In the genomic region with DNA sequence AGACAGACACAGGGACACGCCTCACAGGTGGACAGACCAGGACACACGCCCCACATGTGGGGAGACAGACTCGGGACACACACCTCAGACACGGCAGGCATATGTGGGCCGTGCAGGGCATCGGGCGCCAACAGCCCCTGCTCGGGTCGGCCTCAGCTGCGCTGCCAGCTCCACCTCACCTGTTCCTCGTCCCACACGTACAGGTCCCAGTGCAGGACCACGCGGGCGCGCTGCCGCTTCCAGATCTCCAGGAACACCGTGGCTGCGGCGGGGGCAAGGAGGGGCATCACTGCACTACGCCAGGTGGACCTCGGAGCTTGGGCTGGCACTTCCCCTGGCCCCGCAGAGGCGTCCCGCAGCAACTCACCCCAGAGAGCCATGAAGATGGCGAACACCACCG, we compare ENCODE assay signal across 20 cellular contexts. TPM values are rescaled to one million over a fixed set of nuclear protein-coding genes. Genes with fewer than 3 reads are reported as not detected.
DNase-seq lines count a peak whose midpoint lies in the region; ATAC-seq and TF ChIP-seq lines count a peak whose summit lies in the region.
"Had no signal": no experiment of that assay in that cellular context is flagged by ENCODE, and none has a peak within 500 bp of the region (broad histone marks: within the 10 kb centered on the region; RNA-seq: fewer than 3 reads in every experiment).

No MANE protein-coding gene starts in this region.

- H3K9ac ChIP-seq in SK-N-SH (no peak overlapping the region), trophoblast cell (ENCODE audit: low read length) (no peak overlapping the region)

- no peak overlapping the region for H3K14ac ChIP-seq in trophoblast cell (ENCODE audit: low read length)

- H3K9me3 ChIP-seq in SK-N-SH (no peaks in the 10 kb centered on the region), right cardiac atrium (ENCODE audit: control insufficient read depth, low read length) (no peaks in the 10 kb centered on the region), trophoblast cell (ENCODE audit: insufficient read depth, low read depth, low read length) (peaks cover 3% of the 10 kb centered on the region), hepatocyte (ENCODE audit: low read depth) (no peaks in the 10 kb centered on the region)

- no peak overlapping the region for H2BK12ac ChIP-seq in trophoblast cell (ENCODE audit: low read length)

- H3K9me3 Mint-ChIP-seq in activated naive CD8-positive, alpha-beta T cell treated with anti-CD3 and anti-CD28 coated beads, Interleukin-2, amount 50 U/mL, for 24 hours, result no peaks in the 10 kb centered on the region
- no peaks in the 10 kb centered on the region for H3K9me3 Mint-ChIP-seq in activated naive CD8-positive, alpha-beta T cell treated with anti-CD3 and anti-CD28 coated beads for 36 hours
- H3K9me3 Mint-ChIP-seq: CD8-positive, alpha-beta memory T cell had no signal

- no peak overlapping the region for H2BK5ac ChIP-seq in trophoblast cell (ENCODE audit: low read depth, low read length, poor library complexity)

- intact Hi-C loops in right cardiac atrium (cut with DNase I), result loop anchor here in 1 of 4 donors (10.0 kb wide), 1 partner anchor 855 kb away; no protein-coding TSS in a partner anchor

- H3K27ac Mint-ChIP-seq in activated naive CD8-positive, alpha-beta T cell treated with anti-CD3 and anti-CD28 coated beads, Interleukin-2, amount 50 U/mL, for 24 hours, result no peak overlapping the region
- H3K27ac Mint-ChIP-seq in activated naive CD8-positive, alpha-beta T cell treated with anti-CD3 and anti-CD28 coated beads for 36 hours, result no peak overlapping the region
- H3K27ac Mint-ChIP-seq: CD8-positive, alpha-beta memory T cell had no signal

- H2AFZ ChIP-seq in SK-N-SH (ENCODE audit: low read depth) (no peak overlapping the region), trophoblast cell (ENCODE audit: insufficient read depth, low read length, poor library complexity) (no peak overlapping the region), hepatocyte (no peak overlapping the region)

- no peaks in the 10 kb centered on the region for H3F3A ChIP-seq in SK-N-SH (replicated peaks; ENCODE audit: insufficient read depth)

- CTCF ChIA-PET in SK-N-SH (lab: Yijun Ruan, JAX), result interaction anchor here (1.6 to 1.9 kb wide), 2 partner anchors 11 to 18 kb away, joined by 4 read pairs; no protein-coding TSS in a partner anchor

- H2BK120ac ChIP-seq in trophoblast cell (ENCODE audit: insufficient read depth, low read length, poor library complexity), result no peak overlapping the region

- H4K8ac ChIP-seq in trophoblast cell (ENCODE audit: low read depth, low read length), result no peak overlapping the region

- no peak overlapping the region for H3K4me3 Mint-ChIP-seq in activated naive CD8-positive, alpha-beta T cell treated with anti-CD3 and anti-CD28 coated beads, Interleukin-2, amount 50 U/mL, for 24 hours
- H3K4me3 Mint-ChIP-seq in activated naive CD8-positive, alpha-beta T cell treated with anti-CD3 and anti-CD28 coated beads for 36 hours, result no peak overlapping the region
- H3K4me3 Mint-ChIP-seq: CD8-positive, alpha-beta memory T cell had no signal

- H3K18ac ChIP-seq in trophoblast cell (ENCODE audit: low read length), result no peak overlapping the region

- H3K27me3 ChIP-seq in SK-N-SH (ENCODE audit: insufficient read depth) (peaks cover 8% of the 10 kb centered on the region; the same call in 1 of the 2 replicates), right cardiac atrium (ENCODE audit: control insufficient read depth, insufficient read depth) (no peaks in the 10 kb centered on the region), trophoblast cell (ENCODE audit: insufficient read depth, low read length) (no peaks in the 10 kb centered on the region), hepatocyte (no peaks in the 10 kb centered on the region)

- no peak for TF ChIP-seq EP300 in SK-N-SH (IDR thresholded peaks at IDR 0.05; ENCODE audit: borderline replicate concordance in 1 of 2, low read depth in 1 of 2, low read length in 1 of 2)

- TF ChIP-seq RAD21 in SK-N-SH (IDR thresholded peaks at IDR 0.05; ENCODE audit: low read length), result no peak

- H3K36me3 ChIP-seq in SK-N-SH (replicated peaks in 1 of 2; ENCODE audit: control insufficient read depth in 1 of 2, insufficient read depth in 2 of 2, low read length in 1 of 2) (no peaks in the 10 kb centered on the region), trophoblast cell (ENCODE audit: control insufficient read depth in 1 of 2, insufficient read depth in 2 of 2, low read length in 2 of 2) (peaks cover 0 to 3% of the 10 kb centered on the region in 2 experiments), hepatocyte (replicated peaks; ENCODE audit: insufficient read depth, low read depth) (no peaks in the 10 kb centered on the region)

- H3K27ac ChIP-seq in SK-N-SH (ENCODE audit: low read depth in 2 of 2, low read length in 1 of 2) (no peak overlapping the region), right cardiac atrium (ENCODE audit: low read length) (no peak overlapping the region), trophoblast cell (ENCODE audit: low read depth, low read length) (no peak overlapping the region), hepatocyte (no peak overlapping the region)

- H3K4me1 ChIP-seq in SK-N-SH (ENCODE audit: control insufficient read depth in 1 of 2, insufficient read depth in 2 of 2, low read depth in 1 of 2, low read length in 1 of 2) (no peaks in the 10 kb centered on the region; a peak in 1 of 4 replicates), right cardiac atrium (ENCODE audit: control insufficient read depth, insufficient read depth, low read length) (no peaks in the 10 kb centered on the region), trophoblast cell (ENCODE audit: control insufficient read depth in 1 of 2, insufficient read depth in 2 of 2, low read length in 2 of 2) (no peaks in the 10 kb centered on the region), hepatocyte (ENCODE audit: insufficient read depth) (no peaks in the 10 kb centered on the region)

- no peak overlapping the region for H3K4ac ChIP-seq in trophoblast cell (ENCODE audit: low read depth, low read length)

- no peak overlapping the region for H3K4me2 ChIP-seq in SK-N-SH
- H3K4me2 ChIP-seq in trophoblast cell (ENCODE audit: low read length), result no peak overlapping the region
- H3K4me2 ChIP-seq in hepatocyte, result no peak overlapping the region

- no peak overlapping the region for H4K12ac ChIP-seq in trophoblast cell (ENCODE audit: low read depth, low read length)

- no peaks in the 10 kb centered on the region for H3K9me2 ChIP-seq in SK-N-SH
- H3K9me2 ChIP-seq in hepatocyte (replicated peaks; ENCODE audit: insufficient read depth), result no peaks in the 10 kb centered on the region

- no peaks in the 10 kb centered on the region for H3K4me1 Mint-ChIP-seq in activated naive CD8-positive, alpha-beta T cell treated with anti-CD3 and anti-CD28 coated beads, Interleukin-2, amount 50 U/mL, for 24 hours
- no peaks in the 10 kb centered on the region for H3K4me1 Mint-ChIP-seq in activated naive CD8-positive, alpha-beta T cell treated with anti-CD3 and anti-CD28 coated beads for 36 hours
- H3K4me1 Mint-ChIP-seq: CD8-positive, alpha-beta memory T cell had no signal

- H3K27me3 Mint-ChIP-seq in activated naive CD8-positive, alpha-beta T cell treated with anti-CD3 and anti-CD28 coated beads, Interleukin-2, amount 50 U/mL, for 24 hours, result no peaks in the 10 kb centered on the region
- H3K27me3 Mint-ChIP-seq in activated naive CD8-positive, alpha-beta T cell treated with anti-CD3 and anti-CD28 coated beads for 36 hours, result no peaks in the 10 kb centered on the region
- H3K27me3 Mint-ChIP-seq: CD8-positive, alpha-beta memory T cell had no signal

- no peaks in the 10 kb centered on the region for H3K79me1 ChIP-seq in trophoblast cell (ENCODE audit: low read length)

- no peaks in the 10 kb centered on the region for H4K20me1 ChIP-seq in SK-N-SH (ENCODE audit: insufficient read depth)
- H4K20me1 ChIP-seq in hepatocyte (ENCODE audit: insufficient read depth, poor library complexity, severe bottlenecking), result no peaks in the 10 kb centered on the region

- 51% methylated on average over 16 of the region's 27 CpGs for WGBS in SK-N-SH (ENCODE audit: low lambda C conversion rate)
- 88% methylated on average over 27 of the region's 27 CpGs for WGBS in right cardiac atrium
- WGBS in trophoblast cell (ENCODE audit: extremely low coverage, insufficient coverage, insufficient read length), result no CpG with 5 or more reads among the region's 27 CpGs
- 97% methylated on average over 26 of the region's 27 CpGs for WGBS in hepatocyte (ENCODE audit: low lambda C conversion rate, missing lambda C conversion rate)

- peak; percentile 9 for ATAC-seq in activated naive CD8-positive, alpha-beta T cell treated with anti-CD3 and anti-CD28 coated beads, Interleukin-2, amount 50 U/mL, for 24 hours
- no peak for ATAC-seq in right cardiac atrium
- ATAC-seq in GM19035 (IDR thresholded peaks at IDR 0.05; ENCODE audit: unreplicated experiment), result no peak

- H3K79me2 ChIP-seq in SK-N-SH (ENCODE audit: insufficient read depth) (no peaks in the 10 kb centered on the region), trophoblast cell (ENCODE audit: control insufficient read depth, insufficient read depth, low read length, poor library complexity) (no peaks in the 10 kb centered on the region), hepatocyte (no peaks in the 10 kb centered on the region)

- no peak overlapping the region for H3K23ac ChIP-seq in trophoblast cell (ENCODE audit: low read length)

- POLR2A ChIA-PET in SK-N-SH (lab: Yijun Ruan, JAX), result no interaction called here

- DNase-seq in activated naive CD8-positive, alpha-beta T cell treated with anti-CD3 and anti-CD28 coated beads, Interleukin-2, amount 50 U/mL, for 24 hours, result no peak
- DNase-seq in activated naive CD8-positive, alpha-beta T cell treated with anti-CD3 and anti-CD28 coated beads for 36 hours, result no peak
- DNase-seq in SK-N-SH (peak; percentile 52), right cardiac atrium (peak in 2 of 3 donors; percentile 42 to 61), trophoblast cell (no peak), hepatocyte (ENCODE audit: low spot score) (no peak)
- no peak for DNase-seq in stimulated activated CD4-positive, alpha-beta T cell treated with anti-CD3 and anti-CD28 coated beads, Interleukin-4, amount 100 ng/mL, for 1 hour
- DNase-seq: AML-193, C1 segment of cervical spinal cord, GDM1, Kasumi-1, NCI-H1694, NCI-H2081 treated with DMSO at 0.1 percent for 48 hours, NCI-H2171 treated with DMSO at 0.1 percent for 48 hours, NCI-H526, SHP77 had no signal

- TF ChIP-seq CTCF in SK-N-SH (IDR thresholded peaks at IDR 0.05) (no peak), hepatocyte (IDR thresholded peaks at IDR 0.05; ENCODE audit: poor library complexity) (no peak)

- no peak overlapping the region for H3K4me3 ChIP-seq in SK-N-SH (ENCODE audit: low read depth in 2 of 2, low read length in 1 of 2)
- no peak overlapping the region for H3K4me3 ChIP-seq in right cardiac atrium (ENCODE audit: low read length)
- H3K4me3 ChIP-seq in trophoblast cell (ENCODE audit: low read depth, low read length), result peak overlapping the region; percentile 32
- no peak overlapping the region for H3K4me3 ChIP-seq in hepatocyte

- H4K91ac ChIP-seq in trophoblast cell (ENCODE audit: low read depth, low read length), result no peak overlapping the region

- H3K36me3 Mint-ChIP-seq in activated naive CD8-positive, alpha-beta T cell treated with anti-CD3 and anti-CD28 coated beads, Interleukin-2, amount 50 U/mL, for 24 hours (ENCODE audit: low read depth), result peaks cover 8% of the 10 kb centered on the region
- peaks cover 12% of the 10 kb centered on the region for H3K36me3 Mint-ChIP-seq in activated naive CD8-positive, alpha-beta T cell treated with anti-CD3 and anti-CD28 coated beads for 36 hours

- H2AK5ac ChIP-seq in trophoblast cell (ENCODE audit: low read length), result no peak overlapping the region

RNA-seq across cellular contexts. Expression of gene ANO9, which starts 12.4 kb away (rescaled TPM):
- 10 to 100 TPM; 22.2 to 22.9 TPM for total RNA-seq in activated naive CD8-positive, alpha-beta T cell treated with anti-CD3 and anti-CD28 coated beads for 36 hours
- polyA plus RNA-seq in SK-N-SH (2012; rRNA removed) (0.06 and 0.12 TPM in 2 replicates), right cardiac atrium (0.20 TPM), hepatocyte (34.9 and 35.7 TPM in 2 replicates)
- polyA plus RNA-seq in SK-N-SH (2012; cell fraction: cytosol; rRNA removed), result 0.03 TPM in 2 replicates
- 1.0 TPM in 2 replicates for polyA plus RNA-seq in SK-N-SH (2012; cell fraction: nucleus; rRNA removed)
- total RNA-seq in right cardiac atrium (under 1 TPM; 0.14 to 0.46 (median 0.20) TPM), hepatocyte (19.5 and 21.2 TPM in 2 replicates)
- polyA plus RNA-seq in trophoblast cell (2013), result 16.3 and 16.5 TPM in 2 replicates
- total RNA-seq: A172, H4 had no signal

RNA-seq across cellular contexts. Expression of gene SIGIRR, which starts 14.6 kb away (rescaled TPM):
- 10 to 100 TPM; 26.4 to 27.2 TPM for total RNA-seq in activated naive CD8-positive, alpha-beta T cell treated with anti-CD3 and anti-CD28 coated beads for 36 hours
- 22.4 and 32.5 TPM in 2 replicates for polyA plus RNA-seq in SK-N-SH (2012; rRNA removed)
- 12.3 and 16.4 TPM in 2 replicates for polyA plus RNA-seq in SK-N-SH (2012; cell fraction: cytosol; rRNA removed)
- 45.1 and 92.0 TPM in 2 replicates for polyA plus RNA-seq in SK-N-SH (2012; cell fraction: nucleus; rRNA removed)
- total RNA-seq in right cardiac atrium, result 10 to 100 TPM; 28.6 to 42.4 (median 35.1) TPM
- polyA plus RNA-seq in right cardiac atrium, result 61.8 TPM
- polyA plus RNA-seq in trophoblast cell (2013), result 49.3 and 51.6 TPM in 2 replicates
- total RNA-seq in hepatocyte, result 42.4 and 52.1 TPM in 2 replicates
- 77.4 and 85.3 TPM in 2 replicates for polyA plus RNA-seq in hepatocyte

RNA-seq across cellular contexts. Expression of gene PTDSS2, which starts 20.7 kb away (rescaled TPM):
- 10 to 100 TPM; 17.3 to 18.2 TPM for total RNA-seq in activated naive CD8-positive, alpha-beta T cell treated with anti-CD3 and anti-CD28 coated beads for 36 hours
- polyA plus RNA-seq in SK-N-SH (2012; rRNA removed) (25.6 and 28.6 TPM in 2 replicates), right cardiac atrium (30.7 TPM), hepatocyte (50.6 and 50.8 TPM in 2 replicates)
- 10.9 and 14.9 TPM in 2 replicates for polyA plus RNA-seq in SK-N-SH (2012; cell fraction: cytosol; rRNA removed)
- 130 and 148 TPM in 2 replicates for polyA plus RNA-seq in SK-N-SH (2012; cell fraction: nucleus; rRNA removed)
- total RNA-seq in right cardiac atrium (10 to 100 TPM; 30.2 to 33.3 (median 30.9) TPM), hepatocyte (29.7 and 31.5 TPM in 2 replicates)
- 27.0 and 28.6 TPM in 2 replicates for polyA plus RNA-seq in trophoblast cell (2013)

RNA-seq across cellular contexts. Expression of gene PKP3, which starts 35.4 kb away (rescaled TPM):
- not detected for total RNA-seq in activated naive CD8-positive, alpha-beta T cell treated with anti-CD3 and anti-CD28 coated beads for 36 hours
- polyA plus RNA-seq in SK-N-SH (2012; rRNA removed) (1.4 and 2.4 TPM in 2 replicates), right cardiac atrium (0.36 TPM), hepatocyte (89.5 and 91.3 TPM in 2 replicates)
- polyA plus RNA-seq in SK-N-SH (2012; cell fraction: cytosol; rRNA removed), result 0.59 and 0.98 TPM in 2 replicates
- polyA plus RNA-seq in SK-N-SH (2012; cell fraction: nucleus; rRNA removed), result 4.2 and 5.2 TPM in 2 replicates
- total RNA-seq in right cardiac atrium (under 1 TPM; 0.26 to 0.88 (median 0.63) TPM), hepatocyte (55.6 and 62.1 TPM in 2 replicates)
- 44.7 and 45.2 TPM in 2 replicates for polyA plus RNA-seq in trophoblast cell (2013)
- total RNA-seq: CD8-positive, alpha-beta memory T cell had no signal

Comparison
In these comparisons a context has a peak if more than half of its experiments do, and no peak if none do; other contexts are left out.
1. DNase-seq: peak in SK-N-SH (single experiment) and right cardiac atrium (2 of 3); none in activated naive CD8-positive, alpha-beta T cell treated with anti-CD3 and anti-CD28 coated beads, Interleukin-2, amount 50 U/mL, for 24 hours (single experiment), activated naive CD8-positive, alpha-beta T cell treated with anti-CD3 and anti-CD28 coated beads for 36 hours (single experiment), trophoblast cell (0 of 2), hepatocyte (single experiment) and stimulated activated CD4-positive, alpha-beta T cell treated with anti-CD3 and anti-CD28 coated beads, Interleukin-4, amount 100 ng/mL, for 1 hour (single experiment).
2. RNA of gene ANO9, which starts 12.4 kb away (total RNA-seq): 22.2 to 22.9 TPM in activated naive CD8-positive, alpha-beta T cell treated with anti-CD3 and anti-CD28 coated beads for 36 hours and 19.5 to 21.2 TPM in hepatocyte; 0.14 to 0.46 TPM in right cardiac atrium; every median in the first group is over 10 times any median in the second.